22 cellular contexts compared by ENCODE assay signal in the genomic region with DNA sequence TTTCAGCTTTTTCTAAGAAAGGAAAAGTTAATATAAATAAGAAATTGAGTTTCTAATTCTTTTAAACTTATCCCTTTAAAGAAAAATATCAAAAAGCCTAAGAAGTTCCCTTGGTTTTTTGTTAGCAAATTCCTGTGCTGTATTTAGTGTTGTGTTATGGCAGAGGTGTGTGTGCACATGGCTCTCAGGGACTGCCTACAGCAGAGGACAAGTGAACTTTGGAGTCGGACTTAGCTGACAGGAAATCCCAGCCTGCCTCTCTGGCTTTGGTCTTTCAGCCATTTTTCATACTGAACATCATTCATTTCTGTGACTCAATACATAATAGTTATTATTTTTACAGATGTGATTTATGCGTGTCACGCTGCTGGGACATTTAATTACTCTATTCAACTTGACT.
DNase-seq lines count a peak whose midpoint lies in the region; ATAC-seq, FAIRE-seq and TF ChIP-seq lines count a peak whose summit lies in the region.
"Had no signal": no experiment of that assay in that cellular context is flagged by ENCODE, and none has a peak within 500 bp of the region (broad histone marks: within the 10 kb centered on the region; RNA-seq: fewer than 3 reads in every experiment).

No MANE protein-coding gene starts in this region.

- H3K9me3 ChIP-seq in SK-N-SH, result no peaks in the 10 kb centered on the region
- H3K9me3 ChIP-seq in lower lobe of right lung, result no peaks in the 10 kb centered on the region
- H3K9me3 ChIP-seq: BLaER1, Caco-2, HAP-1 had no signal

- no peak overlapping the region for H2AFZ ChIP-seq in SK-N-SH (ENCODE audit: low read depth)

- no peak overlapping the region for H3K4me2 ChIP-seq in SK-N-SH
- H3K4me2 ChIP-seq: BLaER1 had no signal

- TF ChIP-seq RAD21 in SK-N-SH (IDR thresholded peaks at IDR 0.05; ENCODE audit: low read length), result no peak

- H3K36me3 ChIP-seq in SK-N-SH (replicated peaks in 1 of 2; ENCODE audit: control insufficient read depth in 1 of 2, insufficient read depth in 2 of 2, low read length in 1 of 2) (peaks cover 11 to 16% of the 10 kb centered on the region in 2 experiments), lower lobe of right lung (no peaks in the 10 kb centered on the region)
- H3K36me3 ChIP-seq: BLaER1, HAP-1 had no signal

- H3K4me1 ChIP-seq in SK-N-SH (ENCODE audit: control insufficient read depth in 1 of 2, insufficient read depth in 2 of 2, low read depth in 1 of 2, low read length in 1 of 2), result peaks cover 28 to 43% of the 10 kb centered on the region in 2 experiments
- no peaks in the 10 kb centered on the region for H3K4me1 ChIP-seq in lower lobe of right lung
- H3K4me1 ChIP-seq: BLaER1, Caco-2 had no signal

- 100% methylated on average over 3 of the region's 3 CpGs for WGBS in SK-N-SH (ENCODE audit: low lambda C conversion rate)

- CTCF ChIA-PET in SK-N-SH (lab: Yijun Ruan, JAX) (interaction anchor here (1.0 kb wide), 1 partner anchor 214 kb away, joined by 3 read pairs; no protein-coding TSS in a partner anchor), GM10248 (lab: Yijun Ruan, JAX) (interaction anchor here (1.2 kb wide), 1 partner anchor 16 kb away, joined by 3 read pairs; no protein-coding TSS in a partner anchor)

- no peak for TF ChIP-seq EP300 in SK-N-SH (IDR thresholded peaks at IDR 0.05; ENCODE audit: borderline replicate concordance in 1 of 2, low read depth in 1 of 2, low read length in 1 of 2)

- no peaks in the 10 kb centered on the region for H4K20me1 ChIP-seq in SK-N-SH (ENCODE audit: insufficient read depth)
- H4K20me1 ChIP-seq: BLaER1 had no signal

- no peaks in the 10 kb centered on the region for H3K9me2 ChIP-seq in SK-N-SH

- H3K79me2 ChIP-seq in SK-N-SH (ENCODE audit: insufficient read depth), result peaks cover 26% of the 10 kb centered on the region

- H3K4me3 ChIP-seq in SK-N-SH (ENCODE audit: low read depth in 2 of 2, low read length in 1 of 2), result no peak overlapping the region
- H3K4me3 ChIP-seq in lower lobe of right lung, result no peak overlapping the region
- H3K4me3 ChIP-seq: BLaER1, HAP-1 had no signal

- no peak overlapping the region for H3K9ac ChIP-seq in SK-N-SH
- H3K9ac ChIP-seq: BLaER1 had no signal

- no peak for DNase-seq in SK-N-SH
- DNase-seq in left colon, result no peak
- DNase-seq in lower lobe of right lung, result no peak
- DNase-seq in GM10248 (ENCODE audit: extremely low spot score), result no peak
- DNase-seq in HuH-7 (ENCODE audit: low spot score), result no peak
- DNase-seq: Caco-2; CD4-positive, CD25-positive, alpha-beta regulatory T cell; CD8-positive, alpha-beta T cell; DMS 273 treated with DMSO at 0.1 percent for 48 hours; DMS79; EL; GDM1; GOT3 had no signal

- H3K27ac ChIP-seq in SK-N-SH (ENCODE audit: low read depth in 2 of 2, low read length in 1 of 2) (peak overlapping the region; percentile 2 to 39; a peak in 1 of 4 replicates), lower lobe of right lung (no peak overlapping the region)
- H3K27ac ChIP-seq: 22Rv1, BLaER1, C4-2B had no signal

- POLR2A ChIA-PET in SK-N-SH (lab: Yijun Ruan, JAX) (no interaction called here), GM10248 (lab: Yijun Ruan, JAX) (no interaction called here)

- intact Hi-C loops in left colon (cut with DNase I, micrococcal nuclease) (no loop called here), lower lobe of right lung (cut with DNase I) (no loop called here)

- ATAC-seq in SK-N-SH treated with all-trans-retinoic acid at 6 μM for 48 hours (no peak), left colon (peak; percentile 68), lower lobe of right lung (no peak)
- ATAC-seq: CD8-positive, alpha-beta T cell had no signal

- H3K27me3 ChIP-seq in SK-N-SH (ENCODE audit: insufficient read depth) (no peaks in the 10 kb centered on the region), lower lobe of right lung (ENCODE audit: low read depth) (no peaks in the 10 kb centered on the region)
- H3K27me3 ChIP-seq: BLaER1 had no signal

- TF ChIP-seq CTCF in SK-N-SH (IDR thresholded peaks at IDR 0.05) (no peak), lower lobe of right lung (IDR thresholded peaks at IDR 0.05) (no peak), GM10248 (IDR thresholded peaks at IDR 0.05; ENCODE audit: control extremely low read depth, extremely low read depth, low read depth, missing control alignments) (no peak)

- peaks cover 68% of the 10 kb centered on the region for H3F3A ChIP-seq in SK-N-SH (replicated peaks; ENCODE audit: insufficient read depth)

- FAIRE-seq in endometrium (lab: Jason Lieb, UNC), result peak; percentile 64
- FAIRE-seq: GM12891, GM18507, H54 had no signal

TF ChIP-seq in SK-N-SH, 30 proteins besides CTCF, POLR2A, EP300 and RAD21 (continues in another document):
- TF ChIP-seq, protein P1, sequence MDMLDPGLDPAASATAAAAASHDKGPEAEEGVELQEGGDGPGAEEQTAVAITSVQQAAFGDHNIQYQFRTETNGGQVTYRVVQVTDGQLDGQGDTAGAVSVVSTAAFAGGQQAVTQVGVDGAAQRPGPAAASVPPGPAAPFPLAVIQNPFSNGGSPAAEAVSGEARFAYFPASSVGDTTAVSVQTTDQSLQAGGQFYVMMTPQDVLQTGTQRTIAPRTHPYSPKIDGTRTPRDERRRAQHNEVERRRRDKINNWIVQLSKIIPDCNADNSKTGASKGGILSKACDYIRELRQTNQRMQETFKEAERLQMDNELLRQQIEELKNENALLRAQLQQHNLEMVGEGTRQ (IDR thresholded peaks at IDR 0.05; ENCODE audit: borderline replicate concordance, low read depth, low read length), result no peak
- no peak for TF ChIP-seq SMC3 (IDR thresholded peaks at IDR 0.05; ENCODE audit: low read depth, low read length)
- no peak for TF ChIP-seq ELF1 (IDR thresholded peaks at IDR 0.05)
- TF ChIP-seq, protein P2, sequence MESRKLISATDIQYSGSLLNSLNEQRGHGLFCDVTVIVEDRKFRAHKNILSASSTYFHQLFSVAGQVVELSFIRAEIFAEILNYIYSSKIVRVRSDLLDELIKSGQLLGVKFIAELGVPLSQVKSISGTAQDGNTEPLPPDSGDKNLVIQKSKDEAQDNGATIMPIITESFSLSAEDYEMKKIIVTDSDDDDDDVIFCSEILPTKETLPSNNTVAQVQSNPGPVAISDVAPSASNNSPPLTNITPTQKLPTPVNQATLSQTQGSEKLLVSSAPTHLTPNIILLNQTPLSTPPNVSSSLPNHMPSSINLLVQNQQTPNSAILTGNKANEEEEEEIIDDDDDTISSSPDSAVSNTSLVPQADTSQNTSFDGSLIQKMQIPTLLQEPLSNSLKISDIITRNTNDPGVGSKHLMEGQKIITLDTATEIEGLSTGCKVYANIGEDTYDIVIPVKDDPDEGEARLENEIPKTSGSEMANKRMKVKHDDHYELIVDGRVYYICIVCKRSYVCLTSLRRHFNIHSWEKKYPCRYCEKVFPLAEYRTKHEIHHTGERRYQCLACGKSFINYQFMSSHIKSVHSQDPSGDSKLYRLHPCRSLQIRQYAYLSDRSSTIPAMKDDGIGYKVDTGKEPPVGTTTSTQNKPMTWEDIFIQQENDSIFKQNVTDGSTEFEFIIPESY (IDR thresholded peaks at IDR 0.05; ENCODE audit: borderline replicate concordance, low read depth), result no peak
- TF ChIP-seq MXI1 (IDR thresholded peaks at IDR 0.05; ENCODE audit: low read depth, low read length), result no peak
- no peak for TF ChIP-seq FOXM1 (IDR thresholded peaks at IDR 0.05; ENCODE audit: low read depth)
- TF ChIP-seq TAF1 (IDR thresholded peaks at IDR 0.05; ENCODE audit: borderline replicate concordance, low read depth, low read length), result no peak
- no peak for TF ChIP-seq YY1 (IDR thresholded peaks at IDR 0.05; ENCODE audit: low read depth)
- no peak for TF ChIP-seq POLR2AphosphoS5 (IDR thresholded peaks at IDR 0.05; ENCODE audit: low read depth, low read length)
- TF ChIP-seq GATA2 (CRISPR knock-in tag; IDR thresholded peaks at IDR 0.05), result no peak
- TF ChIP-seq FOSL2 (IDR thresholded peaks at IDR 0.05; ENCODE audit: borderline replicate concordance, low read depth), result no peak

TF ChIP-seq in SK-N-SH treated with all-trans-retinoic acid at 6 μM for 48 hours, 23 proteins besides CTCF, POLR2A, EP300 and RAD21 (continues in another document):
- TF ChIP-seq, protein P3, sequence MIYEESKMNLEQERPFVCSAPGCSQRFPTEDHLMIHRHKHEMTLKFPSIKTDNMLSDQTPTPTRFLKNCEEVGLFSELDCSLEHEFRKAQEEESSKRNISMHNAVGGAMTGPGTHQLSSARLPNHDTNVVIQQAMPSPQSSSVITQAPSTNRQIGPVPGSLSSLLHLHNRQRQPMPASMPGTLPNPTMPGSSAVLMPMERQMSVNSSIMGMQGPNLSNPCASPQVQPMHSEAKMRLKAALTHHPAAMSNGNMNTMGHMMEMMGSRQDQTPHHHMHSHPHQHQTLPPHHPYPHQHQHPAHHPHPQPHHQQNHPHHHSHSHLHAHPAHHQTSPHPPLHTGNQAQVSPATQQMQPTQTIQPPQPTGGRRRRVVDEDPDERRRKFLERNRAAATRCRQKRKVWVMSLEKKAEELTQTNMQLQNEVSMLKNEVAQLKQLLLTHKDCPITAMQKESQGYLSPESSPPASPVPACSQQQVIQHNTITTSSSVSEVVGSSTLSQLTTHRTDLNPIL (CRISPR knock-in tag; IDR thresholded peaks at IDR 0.05; ENCODE audit: low read depth), result no peak
- no peak for TF ChIP-seq GLIS3 (CRISPR knock-in tag; IDR thresholded peaks at IDR 0.05)
- no peak for TF ChIP-seq BACH2 (CRISPR knock-in tag; IDR thresholded peaks at IDR 0.05; ENCODE audit: borderline replicate concordance)
- no peak for TF ChIP-seq CSDC2 (CRISPR knock-in tag; IDR thresholded peaks at IDR 0.05)
- no peak for TF ChIP-seq RARB (CRISPR knock-in tag; IDR thresholded peaks at IDR 0.05)
- TF ChIP-seq, protein P4, sequence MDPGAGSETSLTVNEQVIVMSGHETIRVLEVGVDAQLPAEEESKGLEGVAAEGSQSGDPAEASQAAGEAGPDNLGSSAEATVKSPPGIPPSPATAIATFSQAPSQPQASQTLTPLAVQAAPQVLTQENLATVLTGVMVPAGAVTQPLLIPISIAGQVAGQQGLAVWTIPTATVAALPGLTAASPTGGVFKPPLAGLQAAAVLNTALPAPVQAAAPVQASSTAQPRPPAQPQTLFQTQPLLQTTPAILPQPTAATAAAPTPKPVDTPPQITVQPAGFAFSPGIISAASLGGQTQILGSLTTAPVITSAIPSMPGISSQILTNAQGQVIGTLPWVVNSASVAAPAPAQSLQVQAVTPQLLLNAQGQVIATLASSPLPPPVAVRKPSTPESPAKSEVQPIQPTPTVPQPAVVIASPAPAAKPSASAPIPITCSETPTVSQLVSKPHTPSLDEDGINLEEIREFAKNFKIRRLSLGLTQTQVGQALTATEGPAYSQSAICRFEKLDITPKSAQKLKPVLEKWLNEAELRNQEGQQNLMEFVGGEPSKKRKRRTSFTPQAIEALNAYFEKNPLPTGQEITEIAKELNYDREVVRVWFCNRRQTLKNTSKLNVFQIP (CRISPR knock-in tag; IDR thresholded peaks at IDR 0.05; ENCODE audit: borderline replicate concordance, low read depth), result no peak
- TF ChIP-seq ESRRG (CRISPR knock-in tag; IDR thresholded peaks at IDR 0.05), result no peak
- TF ChIP-seq ZNF8 (CRISPR knock-in tag; IDR thresholded peaks at IDR 0.05), result no peak
- TF ChIP-seq ZFP3 (CRISPR knock-in tag; IDR thresholded peaks at IDR 0.05), result no peak
